ENCODE assay signal across 11 cellular contexts in the genomic region with DNA sequence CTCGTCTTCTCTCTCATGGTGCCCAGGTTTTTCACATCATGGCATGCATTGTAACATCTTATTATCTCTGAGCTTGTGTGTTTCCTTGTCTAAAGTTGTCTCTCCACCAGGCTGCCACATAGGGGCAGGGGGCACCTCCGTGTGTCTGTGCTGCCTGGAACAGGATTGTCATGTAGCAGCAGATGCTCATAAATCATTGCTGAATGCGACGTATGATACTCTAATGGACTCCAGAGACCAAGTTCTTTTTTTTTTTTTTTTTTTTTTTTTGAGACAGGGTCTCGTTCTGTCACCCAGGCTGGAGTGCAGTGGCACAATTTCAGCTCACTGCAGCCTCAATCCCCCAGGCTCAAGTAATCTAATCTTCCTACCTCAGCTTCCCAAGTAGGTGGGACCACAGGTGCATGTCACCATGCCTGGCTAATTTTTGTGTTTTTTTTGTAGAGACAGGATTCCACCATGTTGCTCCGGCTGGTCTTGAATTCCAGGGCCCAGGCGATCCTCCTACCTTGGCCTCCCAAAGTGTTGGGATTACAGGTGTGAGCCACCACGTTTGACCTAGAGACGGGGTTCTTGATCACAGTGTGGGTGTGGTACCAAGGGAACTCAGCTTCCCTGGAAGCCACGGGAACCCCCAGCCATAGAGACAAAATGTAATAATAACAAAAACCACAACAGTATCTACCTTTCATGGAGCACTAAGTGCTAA. TPM values are rescaled to one million over a fixed set of nuclear protein-coding genes. Genes with fewer than 3 reads are reported as not detected.
DNase-seq lines count a peak whose midpoint lies in the region; ATAC-seq and TF ChIP-seq lines count a peak whose summit lies in the region.
"Had no signal": no experiment of that assay in that cellular context is flagged by ENCODE, and none has a peak within 500 bp of the region (broad histone marks: within the 10 kb centered on the region; RNA-seq: fewer than 3 reads in every experiment).

No MANE protein-coding gene starts in this region.

- no peaks in the 10 kb centered on the region for H3K9me3 Mint-ChIP-seq in activated CD8-positive, alpha-beta T cell treated with anti-CD3 and anti-CD28 coated beads, Interleukin-2, amount 10 ng/mL, durations not matched to agents 7 days and 5 days (ENCODE audit: insufficient read depth)
- H3K9me3 Mint-ChIP-seq in nephron progenitor cell, result peaks cover 6% of the 10 kb centered on the region

- CTCF ChIA-PET in activated CD8-positive, alpha-beta T cell treated with anti-CD3 and anti-CD28 coated beads, Interleukin-2, amount 10 ng/mL, durations not matched to agents 7 days and 5 days (lab: Charles Lee), result interaction anchor here (1.0 to 10.9 kb wide), 12 partner anchors 8 to 351 kb away, joined by 3 to 170 read pairs (median 5); a partner anchor contains a TSS

- H3K36me3 Mint-ChIP-seq in activated CD8-positive, alpha-beta T cell treated with anti-CD3 and anti-CD28 coated beads, Interleukin-2, amount 10 ng/mL, durations not matched to agents 7 days and 5 days (ENCODE audit: low read depth), result no peaks in the 10 kb centered on the region
- no peaks in the 10 kb centered on the region for H3K36me3 Mint-ChIP-seq in nephron progenitor cell (ENCODE audit: low read depth)

- ATAC-seq in GM19035 (IDR thresholded peaks at IDR 0.05; ENCODE audit: unreplicated experiment) (peak; percentile 2), HG02885 (IDR thresholded peaks at IDR 0.05; ENCODE audit: poor library complexity, unreplicated experiment) (peak; percentile 5), GM21717 (IDR thresholded peaks at IDR 0.05; ENCODE audit: unreplicated experiment) (no peak)
- no peak for ATAC-seq in activated CD8-positive, alpha-beta T cell treated with anti-CD3 and anti-CD28 coated beads, Interleukin-2, amount 10 ng/mL, durations not matched to agents 7 days and 5 days
- ATAC-seq: left colon had no signal

- POLR2A ChIA-PET in activated CD8-positive, alpha-beta T cell treated with anti-CD3 and anti-CD28 coated beads, Interleukin-2, amount 10 ng/mL, durations not matched to agents 7 days and 5 days (lab: Charles Lee), result no interaction called here

- no peak overlapping the region for H3K4me3 Mint-ChIP-seq in activated CD8-positive, alpha-beta T cell treated with anti-CD3 and anti-CD28 coated beads, Interleukin-2, amount 10 ng/mL, durations not matched to agents 7 days and 5 days
- no peak overlapping the region for H3K4me3 Mint-ChIP-seq in nephron progenitor cell

- H3K4me1 Mint-ChIP-seq in activated CD8-positive, alpha-beta T cell treated with anti-CD3 and anti-CD28 coated beads, Interleukin-2, amount 10 ng/mL, durations not matched to agents 7 days and 5 days (ENCODE audit: low read depth), result peaks cover 15% of the 10 kb centered on the region
- H3K4me1 Mint-ChIP-seq in nephron progenitor cell, result peaks cover 27% of the 10 kb centered on the region

- no peak for DNase-seq in activated CD8-positive, alpha-beta T cell treated with anti-CD3 and anti-CD28 coated beads, Interleukin-2, amount 10 ng/mL, durations not matched to agents 7 days and 5 days
- DNase-seq in nephron progenitor cell (no peak), cerebellar cortex (ENCODE audit: low spot score) (no peak), SHP77 (lab: John Stamatoyannopoulos, UW) (no peak)
- no peak for DNase-seq in stimulated activated naive CD4-positive, alpha-beta T cell treated with Interleukin-2 at 50 U/mL for 16 hours (lab: John Stamatoyannopoulos, UW)
- DNase-seq: activated T-cell treated with anti-CD3 and anti-CD28 coated beads, Interleukin-2, amount 50 U/mL, for 1 hour; NCI-H1105 treated with DMSO at 0.1 percent for 48 hours had no signal

- H3K27ac Mint-ChIP-seq in activated CD8-positive, alpha-beta T cell treated with anti-CD3 and anti-CD28 coated beads, Interleukin-2, amount 10 ng/mL, durations not matched to agents 7 days and 5 days, result peak overlapping the region; percentile 51
- H3K27ac Mint-ChIP-seq in nephron progenitor cell, result peak overlapping the region; percentile 53

- H3K27me3 Mint-ChIP-seq in activated CD8-positive, alpha-beta T cell treated with anti-CD3 and anti-CD28 coated beads, Interleukin-2, amount 10 ng/mL, durations not matched to agents 7 days and 5 days (ENCODE audit: low read depth), result peaks cover 14% of the 10 kb centered on the region
- H3K27me3 Mint-ChIP-seq in nephron progenitor cell (ENCODE audit: low read depth, poor library complexity), result peaks cover 17% of the 10 kb centered on the region

- TF ChIP-seq CTCF in nephron progenitor cell (IDR thresholded peaks at IDR 0.05), result no peak

RNA-seq across cellular contexts. Expression of a gene that starts 4.7 kb away (rescaled TPM):
- total RNA-seq in activated CD8-positive, alpha-beta T cell treated with anti-CD3 and anti-CD28 coated beads, Interleukin-2, amount 10 ng/mL, durations not matched to agents 7 days and 5 days, result not detected

RNA-seq across cellular contexts. Expression of a gene that starts 22.1 kb away (rescaled TPM):
- 1 to 10 TPM; 4.0 to 4.4 TPM for total RNA-seq in activated CD8-positive, alpha-beta T cell treated with anti-CD3 and anti-CD28 coated beads, Interleukin-2, amount 10 ng/mL, durations not matched to agents 7 days and 5 days

Comparison
In these comparisons a context has a peak if more than half of its experiments do, and no peak if none do; other contexts are left out.
1. ATAC-seq: peak in GM19035 (single experiment) and HG02885 (single experiment); none in activated CD8-positive, alpha-beta T cell treated with anti-CD3 and anti-CD28 coated beads, Interleukin-2, amount 10 ng/mL, durations not matched to agents 7 days and 5 days (single experiment) and GM21717 (single experiment).